ENCODE assay signal across 8 cellular contexts in the genomic region with DNA sequence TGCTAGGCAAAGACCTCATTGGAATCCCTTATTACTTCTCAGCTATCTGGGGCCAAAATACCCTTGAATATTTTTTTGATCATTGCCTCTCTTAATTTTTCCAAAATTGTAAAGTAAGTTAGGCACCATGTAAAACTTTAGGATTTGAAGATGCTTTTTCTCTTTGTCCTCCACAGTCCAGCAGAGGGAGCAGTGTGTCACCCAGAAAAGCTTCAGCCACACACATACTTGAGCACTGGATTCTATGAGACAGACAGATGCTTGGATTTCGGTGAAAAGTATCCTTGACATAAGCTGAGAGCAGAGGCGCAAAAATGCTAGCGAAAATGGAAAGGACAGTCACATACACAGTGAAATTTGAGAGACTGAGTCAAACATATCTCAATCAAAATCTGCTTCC.
DNase-seq lines count a peak whose midpoint lies in the region; ATAC-seq and TF ChIP-seq lines count a peak whose summit lies in the region.

No MANE protein-coding gene starts in this region.

- H3K27ac ChIP-seq in DND-41 (ENCODE audit: low read length) (no peak overlapping the region), GM23248 (no peak overlapping the region)

- H3K9me3 ChIP-seq in DND-41 (ENCODE audit: insufficient read depth, low read length, severe bottlenecking) (no peaks in the 10 kb centered on the region), GM23248 (ENCODE audit: low read depth) (no peaks in the 10 kb centered on the region)

- H3K4me1 ChIP-seq in DND-41 (ENCODE audit: insufficient read depth, low read length) = no peaks in the 10 kb centered on the region
- H3K4me1 ChIP-seq in GM23248 (ENCODE audit: insufficient read depth) = no peaks in the 10 kb centered on the region

- no peak for DNase-seq in DND-41
- DNase-seq in GM23248 = peak; percentile 36
- peak; percentile 52 for DNase-seq in NCI-H1105 treated with DMSO at 0.1 percent for 48 hours (lab: John Stamatoyannopoulos, UW)
- peak; percentile 3 for DNase-seq in amniotic epithelial cell (ENCODE audit: low read depth)
- DNase-seq in iPS DF 4.7 (ENCODE audit: extremely low read depth, low spot score) = peak; percentile 41
- peak; percentile 86 for DNase-seq in superior temporal gyrus (ENCODE audit: extremely low spot score)
- no peak for DNase-seq in NK-92 treated with Interleukin-12 subunit alpha and Interleukin-12 subunit beta, amount 100 ng/mL, for 24 hours (lab: John Stamatoyannopoulos, UW)
- DNase-seq in activated CD4-positive, CD25-positive, alpha-beta regulatory T cell treated with anti-CD3 and anti-CD28 coated beads, Interleukin-2, amount 50 U/mL, for 72 hours = no peak

- H4K20me1 ChIP-seq in DND-41 (ENCODE audit: insufficient read depth, low read length) (no peaks in the 10 kb centered on the region), GM23248 (ENCODE audit: insufficient read depth) (no peaks in the 10 kb centered on the region)

- H3K4me2 ChIP-seq in DND-41 (ENCODE audit: insufficient read depth, low read length) (no peak overlapping the region), GM23248 (ENCODE audit: unreplicated experiment) (no peak overlapping the region)

- H3F3A ChIP-seq in GM23248 (ENCODE audit: insufficient read depth) = no peaks in the 10 kb centered on the region

- H3K9ac ChIP-seq in DND-41 (ENCODE audit: low read depth, low read length) = no peak overlapping the region
- H3K9ac ChIP-seq in GM23248 = no peak overlapping the region

- no peaks in the 10 kb centered on the region for H3K9me2 ChIP-seq in GM23248 (ENCODE audit: insufficient read depth)

- no peaks in the 10 kb centered on the region for H3K79me2 ChIP-seq in DND-41 (ENCODE audit: insufficient read depth, low read length)
- no peaks in the 10 kb centered on the region for H3K79me2 ChIP-seq in GM23248 (ENCODE audit: insufficient read depth)

- H2AFZ ChIP-seq in DND-41 (ENCODE audit: low read depth, low read length) (no peak overlapping the region), GM23248 (no peak overlapping the region)

- in situ Hi-C loops in GM23248 (cut with MboI) = no loop called here

- WGBS in GM23248 (ENCODE audit: low coverage in 1 of 2, low lambda C conversion rate in 2 of 2, missing lambda C conversion rate in 2 of 2), 2 experiments = 15 to 21% methylated on average over 3 of the region's 3 CpGs

- H3K4me3 ChIP-seq in DND-41 (ENCODE audit: low read depth in 1 of 2, low read length in 2 of 2) (no peak overlapping the region), GM23248 (no peak overlapping the region)

- no peak for ATAC-seq in DND-41 (ENCODE audit: insufficient read depth, low read depth)

- no peaks in the 10 kb centered on the region for H3K27me3 ChIP-seq in DND-41 (ENCODE audit: insufficient read depth, low read length, poor library complexity)
- no peaks in the 10 kb centered on the region for H3K27me3 ChIP-seq in GM23248 (replicated peaks; ENCODE audit: insufficient read depth)

- H3K36me3 ChIP-seq in DND-41 (ENCODE audit: insufficient read depth, low read length) = no peaks in the 10 kb centered on the region
- H3K36me3 ChIP-seq in GM23248 (ENCODE audit: low read depth) = no peaks in the 10 kb centered on the region

- peak; percentile 42 for TF ChIP-seq CTCF in DND-41 (IDR thresholded peaks at IDR 0.05; ENCODE audit: borderline replicate concordance, extremely low read depth, low read length, poor library complexity, severe bottlenecking)

Comparison
In these comparisons a context has a peak if more than half of its experiments do, and no peak if none do; other contexts are left out.
1. DNase-seq: peak in GM23248 (single experiment), NCI-H1105 treated with DMSO at 0.1 percent for 48 hours (single experiment), amniotic epithelial cell (single experiment), iPS DF 4.7 (single experiment) and superior temporal gyrus (single experiment); none in DND-41 (single experiment), NK-92 treated with Interleukin-12 subunit alpha and Interleukin-12 subunit beta, amount 100 ng/mL, for 24 hours (single experiment) and activated CD4-positive, CD25-positive, alpha-beta regulatory T cell treated with anti-CD3 and anti-CD28 coated beads, Interleukin-2, amount 50 U/mL, for 72 hours (single experiment).